In genomic region chr16:80436510-80436909, GRCh38 we compare ENCODE assay signal across 3 cellular contexts.
"Had no signal": no experiment of that assay in that cellular context is flagged by ENCODE, and none has a peak within 500 bp of the region (broad histone marks: within the 10 kb centered on the region; RNA-seq: fewer than 3 reads in every experiment).

No MANE protein-coding gene starts in this region.

- H3K4me3 ChIP-seq: GM12878 had no signal

- DNase-seq: GDM1, GF-D8 had no signal

- ATAC-seq: GM12878 had no signal
